Comparison of ENCODE assay signal across 16 cellular contexts in the genomic region with DNA sequence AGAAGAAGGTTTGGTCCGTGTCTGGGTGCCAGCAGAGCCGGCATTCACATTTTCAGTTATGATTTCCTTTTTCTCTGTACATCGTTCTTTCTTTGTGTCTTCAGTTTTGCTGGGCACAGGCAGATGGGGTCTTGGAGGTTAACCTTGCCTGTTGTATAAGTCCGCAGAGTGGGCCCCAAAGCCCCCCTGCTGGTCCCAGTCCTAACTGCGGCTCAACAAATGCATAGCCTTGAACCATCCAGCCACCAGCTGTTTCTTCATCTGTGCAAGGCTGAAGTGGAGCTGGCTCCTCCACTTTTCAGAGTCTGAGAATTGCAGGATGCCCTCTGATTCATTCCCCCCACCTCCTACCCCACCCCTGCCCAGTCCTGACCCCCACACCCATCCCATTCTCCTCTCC.
"Had no signal": no experiment of that assay in that cellular context is flagged by ENCODE, and none has a peak within 500 bp of the region (broad histone marks: within the 10 kb centered on the region; RNA-seq: fewer than 3 reads in every experiment).

No MANE protein-coding gene starts in this region.

- H3K27ac Mint-ChIP-seq: type B pancreatic cell had no signal

- H3K4me1 ChIP-seq: heart left ventricle had no signal

- H3K4me3 Mint-ChIP-seq: naive B cell, type B pancreatic cell had no signal

- H3K36me3 Mint-ChIP-seq: naive B cell, type B pancreatic cell had no signal

- H3K4me3 ChIP-seq: coronary artery, heart left ventricle, lung, smooth muscle cell had no signal

- H3K27ac ChIP-seq: coronary artery, heart left ventricle, neutrophil had no signal

- DNase-seq: effector CD4-positive, alpha-beta T cell; heart left ventricle; hippocampal formation; left colon; left ventricle myocardium superior; mesendoderm; naive B cell; right cardiac atrium; stimulated activated CD4-positive, alpha-beta T cell treated with anti-CD3 and anti-CD28 coated beads, Interleukin-2, amount 100 ng/mL, for 48 hours; stimulated activated naive CD4-positive, alpha-beta T cell treated with Interleukin-2 at 50 U/mL for 16 hours had no signal

- H3K9me3 Mint-ChIP-seq: type B pancreatic cell had no signal

- H3K4me2 ChIP-seq: smooth muscle cell had no signal

- H3K27me3 ChIP-seq: neutrophil had no signal

- H3K36me3 ChIP-seq: heart left ventricle, neutrophil had no signal

- ATAC-seq: esophagus mucosa, heart left ventricle, left colon, left ventricle myocardium superior, right cardiac atrium had no signal

- H3K4me1 Mint-ChIP-seq: naive B cell had no signal

- H3K9me3 ChIP-seq: neutrophil had no signal
